Comparison of ENCODE assay signal across 11 cellular contexts in the genomic region with DNA sequence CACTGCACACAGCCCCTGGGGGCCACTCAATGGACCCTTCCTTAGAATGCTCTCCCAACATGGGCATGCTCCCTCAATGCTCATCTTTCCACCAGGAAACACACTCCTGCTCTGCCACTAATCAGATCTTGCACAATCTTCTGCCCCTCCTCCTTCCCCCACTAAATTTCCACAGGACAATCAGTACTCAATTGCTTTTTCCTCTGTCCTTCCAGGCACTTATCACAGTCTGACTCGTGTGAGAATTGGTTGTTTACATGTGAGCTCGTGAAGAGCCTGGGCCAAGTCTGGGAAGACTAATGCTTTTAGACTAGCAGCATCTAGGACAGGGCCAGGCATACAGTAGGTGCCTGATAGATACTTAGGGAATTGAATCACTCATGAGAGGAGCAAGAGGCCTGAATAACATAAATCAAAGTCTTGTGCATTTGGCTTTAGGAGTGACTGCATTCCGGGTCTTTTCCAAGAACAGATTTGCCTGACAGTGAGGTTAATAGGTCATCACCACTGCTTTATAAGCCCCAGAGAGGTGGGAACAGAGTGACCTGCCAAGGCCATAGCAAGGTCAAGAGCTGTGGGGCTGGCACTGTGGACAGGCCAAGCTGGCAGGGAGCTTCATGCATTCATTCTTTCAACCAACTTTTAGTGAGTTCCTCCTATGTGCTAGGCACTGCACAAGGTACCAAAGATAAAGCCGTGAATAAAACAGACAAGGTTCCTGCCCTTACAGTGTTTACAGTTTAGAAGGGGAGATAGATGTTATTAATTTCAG. TPM values are rescaled to one million over a fixed set of nuclear protein-coding genes. Genes with fewer than 3 reads are reported as not detected.
DNase-seq lines count a peak whose midpoint lies in the region; ATAC-seq, FAIRE-seq and TF ChIP-seq lines count a peak whose summit lies in the region.
"Had no signal": no experiment of that assay in that cellular context is flagged by ENCODE, and none has a peak within 500 bp of the region (broad histone marks: within the 10 kb centered on the region; RNA-seq: fewer than 3 reads in every experiment).

No MANE protein-coding gene starts in this region.

- POLR2A ChIA-PET in HepG2 (lab: Yijun Ruan, JAX): no interaction called here

- H3K9ac ChIP-seq in liver (ENCODE audit: low read depth in 1 of 2, low read length in 2 of 2) (peak overlapping the region in 1 of 2 donors; percentile 14), HepG2 (ENCODE audit: insufficient read depth, low read depth, low read length) (no peak overlapping the region)

- peak in 1 of 2 donors; percentile 52 for TF ChIP-seq RAD21 in liver (IDR thresholded peaks at IDR 0.05)
- TF ChIP-seq RAD21 in HepG2 (CRISPR knock-in tag; IDR thresholded peaks at IDR 0.05): no peak

- no peak for FAIRE-seq in HepG2 (lab: Jason Lieb, UNC)

- no peaks in the 10 kb centered on the region for H4K20me1 ChIP-seq in HepG2 (ENCODE audit: insufficient read depth, low read length)

- TF ChIP-seq CTCF in liver (IDR thresholded peaks at IDR 0.05; ENCODE audit: low read depth, low read length, missing input control) (no peak), HepG2 (CRISPR knock-in tag; IDR thresholded peaks at IDR 0.05) (no peak), gastroesophageal sphincter (IDR thresholded peaks at IDR 0.05) (no peak), ovary (IDR thresholded peaks at IDR 0.05) (no peak)

- no peak overlapping the region for H3K4me2 ChIP-seq in HepG2 (ENCODE audit: low read depth, low read length)

- no peak overlapping the region for H2AFZ ChIP-seq in HepG2 (ENCODE audit: low read length)

- in situ Hi-C loops in HepG2 (cut with HindIII; ENCODE audit: extremely low pct_ligation_motif_present, low pct_unique_long_range_greater_than_20kb): no loop called here

- DNase-seq in HepG2 (ENCODE audit: low spot score) (no peak), ovary (peak in 2 of 5 donors; percentile 38 to 70), NCI-H69 (lab: John Stamatoyannopoulos, UW) (no peak)
- DNase-seq: activated CD4-positive, CD25-positive, alpha-beta regulatory T cell; dorsolateral prefrontal cortex; NCI-H2107 had no signal

- no peaks in the 10 kb centered on the region for H3K27me3 ChIP-seq in liver (ENCODE audit: control insufficient read depth in 4 of 4, insufficient read depth in 4 of 4, low read length in 3 of 4)
- H3K27me3 ChIP-seq in HepG2 (ENCODE audit: control insufficient read depth in 1 of 2, insufficient read depth in 2 of 2, low read length in 2 of 2): no peaks in the 10 kb centered on the region
- H3K27me3 ChIP-seq in gastroesophageal sphincter: no peaks in the 10 kb centered on the region
- no peaks in the 10 kb centered on the region for H3K27me3 ChIP-seq in ovary

- H3K27ac ChIP-seq in liver (ENCODE audit: low read depth in 1 of 2, low read length in 2 of 2) (peak overlapping the region in 1 of 2 donors; percentile 18), HepG2 (ENCODE audit: extremely low read length, insufficient read depth, low read length) (no peak overlapping the region), gastroesophageal sphincter (peak overlapping the region; percentile 70 to 81 (median 76)), ovary (peak overlapping the region in 1 of 2 donors; percentile 74)

- no peak for ATAC-seq in HepG2
- ATAC-seq in gastroesophageal sphincter: peak; percentile 78
- ATAC-seq in GM21526 (IDR thresholded peaks at IDR 0.05; ENCODE audit: low FRiP score, unreplicated experiment): no peak
- ATAC-seq in GM21737 (IDR thresholded peaks at IDR 0.05; ENCODE audit: unreplicated experiment): no peak
- no peak for ATAC-seq in GM21381 (IDR thresholded peaks at IDR 0.05; ENCODE audit: unreplicated experiment)

- no peaks in the 10 kb centered on the region for H3K9me3 ChIP-seq in liver (ENCODE audit: control insufficient read depth in 4 of 4, low read length in 3 of 4)
- no peaks in the 10 kb centered on the region for H3K9me3 ChIP-seq in HepG2 (ENCODE audit: low read length)
- no peaks in the 10 kb centered on the region for H3K9me3 ChIP-seq in gastroesophageal sphincter
- no peaks in the 10 kb centered on the region for H3K9me3 ChIP-seq in ovary

- no peak overlapping the region for H3K4me3 ChIP-seq in liver (ENCODE audit: low read depth in 1 of 3, low read length in 3 of 3)
- no peak overlapping the region for H3K4me3 ChIP-seq in HepG2 (replicated peaks in 1 of 3; ENCODE audit: insufficient read depth in 1 of 3, low read depth in 2 of 3, low read length in 3 of 3)
- H3K4me3 ChIP-seq in gastroesophageal sphincter: no peak overlapping the region
- no peak overlapping the region for H3K4me3 ChIP-seq in ovary
- H3K4me3 ChIP-seq: dorsolateral prefrontal cortex had no signal

- intact Hi-C loops in HepG2 (cut with micrococcal nuclease; ENCODE audit: unreplicated experiment): no loop called here
- intact Hi-C loops in ovary (cut with DNase I): no loop called here

- CTCF ChIA-PET in HepG2 (lab: Yijun Ruan, JAX; ENCODE audit: low intra/inter-chr PET ratio, low total read pairs): no interaction called here

- H3K36me3 ChIP-seq in liver (ENCODE audit: control insufficient read depth in 4 of 4, insufficient read depth in 3 of 4, low read depth in 1 of 4, low read length in 3 of 4): no peaks in the 10 kb centered on the region
- H3K36me3 ChIP-seq in HepG2 (replicated peaks in 1 of 2; ENCODE audit: control insufficient read depth in 1 of 2, insufficient read depth in 2 of 2, low read length in 2 of 2): no peaks in the 10 kb centered on the region
- H3K36me3 ChIP-seq in gastroesophageal sphincter: no peaks in the 10 kb centered on the region
- no peaks in the 10 kb centered on the region for H3K36me3 ChIP-seq in ovary

- WGBS in liver: 27% methylated on average over 4 of the region's 4 CpGs
- 34% methylated on average over 3 of the region's 4 CpGs for WGBS in HepG2 (ENCODE audit: low lambda C conversion rate)
- WGBS in gastroesophageal sphincter (ENCODE audit: low coverage in 1 of 2), 2 donors: 0 to 67% methylated on average over 1 to 2 of the region's 4 CpGs
- WGBS in ovary, 3 donors: 34 to 42% (median 36%) methylated on average over 4 of the region's 4 CpGs

- no TSS peak for BruUV-seq in HepG2 (replicated peaks; lab: Mats Ljungman, UMichigan)

- TF ChIP-seq POLR2A in HepG2 (IDR thresholded peaks at IDR 0.05; ENCODE audit: insufficient read depth in 1 of 2, low read depth in 2 of 2, low read length in 2 of 2): no peak
- no peak for TF ChIP-seq POLR2A in gastroesophageal sphincter (IDR thresholded peaks at IDR 0.05)
- no peak for TF ChIP-seq POLR2A in ovary (IDR thresholded peaks at IDR 0.05)

- no peaks in the 10 kb centered on the region for H3K79me2 ChIP-seq in HepG2 (ENCODE audit: insufficient read depth, low read length)

- H3K4me1 ChIP-seq in liver (ENCODE audit: control insufficient read depth in 4 of 4, insufficient read depth in 4 of 4, low read length in 3 of 4) (peaks cover 2 to 14% (median 6%) of the 10 kb centered on the region in 4 donors), HepG2 (ENCODE audit: insufficient read depth, low read length) (no peaks in the 10 kb centered on the region), gastroesophageal sphincter (peaks cover under 1 to 52% (median 4%) of the 10 kb centered on the region in 3 donors), ovary (ENCODE audit: insufficient read depth) (peaks cover 4% of the 10 kb centered on the region)

- TF ChIP-seq EP300 in HepG2 (IDR thresholded peaks at IDR 0.05; ENCODE audit: low read depth in 2 of 2, low read length in 2 of 2) (no peak), HepG2 (CRISPR knock-in tag; IDR thresholded peaks at IDR 0.05; ENCODE audit: borderline replicate concordance) (no peak), gastroesophageal sphincter (IDR thresholded peaks at IDR 0.05) (no peak), ovary (IDR thresholded peaks at IDR 0.05) (peak; percentile 87)

TF ChIP-seq in liver, 16 proteins besides CTCF, POLR2A, EP300 and RAD21 (continues in another document):
- TF ChIP-seq, protein P1, sequence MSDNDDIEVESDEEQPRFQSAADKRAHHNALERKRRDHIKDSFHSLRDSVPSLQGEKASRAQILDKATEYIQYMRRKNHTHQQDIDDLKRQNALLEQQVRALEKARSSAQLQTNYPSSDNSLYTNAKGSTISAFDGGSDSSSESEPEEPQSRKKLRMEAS (IDR thresholded peaks at IDR 0.05): peak; percentile 46
- TF ChIP-seq NR2F2 (IDR thresholded peaks at IDR 0.05): peak; percentile 90
- peak; percentile 54 to 61 for TF ChIP-seq RXRA (IDR thresholded peaks at IDR 0.05)

RNA-seq across cellular contexts. Expression of a gene that starts 55.0 kb away (rescaled TPM):
- total RNA-seq in liver (10 to 100 TPM; 24.1 to 28.1 TPM), HepG2 (2016; rRNA removed; fragmentation: Illumina TruSeq; extraction: Trizol) (54.4 and 80.5 TPM in 2 replicates), gastroesophageal sphincter (10 to 100 TPM; 23.5 to 33.4 (median 27.5) TPM), ovary (10 to 100 TPM; 19.6 to 40.9 (median 32.8) TPM)
- polyA plus RNA-seq in liver (10 to 100 TPM; 13.3 to 32.2 TPM), HepG2 (2011; rRNA removed) (26.0 and 33.7 TPM in 2 replicates), ovary (10 to 100 TPM; 20.0 to 72.3 TPM)
- 9.9 and 13.0 TPM in 2 replicates for total RNA-seq in HepG2 (2016; cell fraction: cytosol; rRNA removed; fragmentation: Illumina TruSeq; extraction: Trizol; ENCODE audit: low read depth)
- 52.3 and 82.1 TPM in 2 replicates for total RNA-seq in HepG2 (2016; cell fraction: insoluble cytoplasmic fraction; rRNA removed; fragmentation: Illumina TruSeq; extraction: Trizol)
- total RNA-seq in HepG2 (2016; cell fraction: membrane; rRNA removed; fragmentation: Illumina TruSeq; extraction: Trizol): 25.7 and 27.0 TPM in 2 replicates
- total RNA-seq in HepG2 (2016; cell fraction: nucleus; rRNA removed; fragmentation: Illumina TruSeq; extraction: Trizol): 22.0 and 23.9 TPM in 2 replicates
- polyA plus RNA-seq in HepG2 (2011; cell fraction: cytosol; rRNA removed): 23.3 and 28.8 TPM in 2 replicates
- polyA plus RNA-seq in HepG2 (2011; cell fraction: nucleus; rRNA removed): 7.3 and 8.4 TPM in 2 replicates
- polyA plus RNA-seq in HepG2 (2012): 25.1 and 35.9 TPM in 2 replicates
- 11.3 and 12.7 TPM in 2 replicates for polyA plus RNA-seq in HepG2 (2016; cell fraction: cytosol; fragmentation: Illumina TruSeq; extraction: Trizol; ENCODE audit: low read depth)
- 89.6 and 95.5 TPM in 2 replicates for polyA plus RNA-seq in HepG2 (2016; cell fraction: insoluble cytoplasmic fraction; fragmentation: Illumina TruSeq; extraction: Trizol; ENCODE audit: low read depth)
- 18.7 and 19.3 TPM in 2 replicates for polyA plus RNA-seq in HepG2 (2016; cell fraction: membrane; fragmentation: Illumina TruSeq; extraction: Trizol; ENCODE audit: low read depth)
- 29.5 and 31.8 TPM in 2 replicates for polyA plus RNA-seq in HepG2 (2016; cell fraction: nucleus; fragmentation: Illumina TruSeq; extraction: Trizol; ENCODE audit: insufficient read depth, low read depth)
- 34.8 and 117 TPM in 2 replicates for polyA minus RNA-seq in HepG2 (2011; rRNA and poly(A)+ RNA removed; ENCODE audit: low replicate concordance)
- 20.4 and 21.6 TPM in 2 replicates for polyA minus RNA-seq in HepG2 (2011; cell fraction: cytosol; rRNA and poly(A)+ RNA removed)
- polyA minus RNA-seq in HepG2 (2011; cell fraction: nucleus; rRNA and poly(A)+ RNA removed): 13.6 and 17.8 TPM in 2 replicates
